ENCODE assay signal across 25 cellular contexts in the genomic region with DNA sequence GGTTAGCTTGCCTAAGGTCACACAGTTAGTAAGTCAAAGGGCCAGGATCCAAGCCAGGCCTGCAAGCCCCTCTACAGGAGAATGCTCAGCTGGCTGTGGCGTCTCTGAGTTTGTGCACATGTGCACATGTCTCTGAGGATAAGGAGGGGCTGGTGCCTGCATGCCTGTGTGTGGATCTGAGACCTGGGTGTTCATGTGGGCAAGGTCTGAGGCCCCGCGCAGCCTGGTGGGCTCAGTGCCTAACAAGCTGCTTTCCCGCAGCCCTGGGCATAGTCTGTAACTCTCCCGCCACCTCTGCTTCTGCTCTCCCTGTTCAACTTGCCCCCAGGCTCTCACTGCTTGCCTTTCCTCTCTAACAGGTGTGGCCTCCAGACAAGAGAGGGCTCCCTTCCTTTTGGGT. TPM values are rescaled to one million over a fixed set of nuclear protein-coding genes. Genes with fewer than 3 reads are reported as not detected.
DNase-seq lines count a peak whose midpoint lies in the region; ATAC-seq, FAIRE-seq and TF ChIP-seq lines count a peak whose summit lies in the region.
"Had no signal": no experiment of that assay in that cellular context is flagged by ENCODE, and none has a peak within 500 bp of the region (broad histone marks: within the 10 kb centered on the region; RNA-seq: fewer than 3 reads in every experiment).

No MANE protein-coding gene starts in this region.

- H2BK120ac ChIP-seq in IMR-90 (ENCODE audit: low read depth, low read length) = no peak overlapping the region

- peak; percentile 17 for FAIRE-seq in urothelium cell line (lab: Jason Lieb, UNC)
- FAIRE-seq: A204.1, G401.6, GM12891, GM19239 had no signal

- no peak overlapping the region for H2BK5ac ChIP-seq in IMR-90 (ENCODE audit: low read depth, low read length, poor library complexity, severe bottlenecking)

- H3K18ac ChIP-seq in IMR-90 (ENCODE audit: low read depth, low read length) = no peak overlapping the region

- intact Hi-C loops in IMR-90 (cut with micrococcal nuclease) = no loop called here

- H4K8ac ChIP-seq in IMR-90 (ENCODE audit: low read depth in 2 of 2, low read length in 2 of 2) = no peak overlapping the region

- DNase-seq in IMR-90 = no peak
- DNase-seq in osteoblast (ENCODE audit: insufficient read length, low spot score, missing footprints) = peak; percentile 66
- no peak for DNase-seq in urothelium cell line (ENCODE audit: low spot score)
- no peak for DNase-seq in Peyer's patch
- no peak for DNase-seq in SW 1271 (lab: John Stamatoyannopoulos, UW)
- DNase-seq in DMS 273 treated with DMSO at 0.1 percent for 48 hours (lab: John Stamatoyannopoulos, UW) = no peak
- DNase-seq: 8988T; ACHN; BE2C; C1 segment of cervical spinal cord; CD4-positive, alpha-beta memory T cell; CD4-positive, CD25-positive, alpha-beta regulatory T cell; CD8-positive, alpha-beta memory T cell; COR-L47; DMS79 treated with DMSO at 0.1 percent for 48 hours; GF-D8 had no signal

- no peaks in the 10 kb centered on the region; the same call in 1 of the 2 replicates for H4K20me1 ChIP-seq in IMR-90 (ENCODE audit: insufficient read depth, low read length)
- H4K20me1 ChIP-seq in osteoblast (ENCODE audit: insufficient read depth, low read length) = no peaks in the 10 kb centered on the region
- H4K20me1 ChIP-seq: BLaER1 had no signal

- H3K36me3 ChIP-seq in HEK293 (ENCODE audit: control insufficient read depth in 2 of 2, insufficient read depth in 1 of 2, low read length in 2 of 2) = no peaks in the 10 kb centered on the region
- H3K36me3 ChIP-seq in IMR-90 (ENCODE audit: control insufficient read depth, insufficient read depth, low read length) = no peaks in the 10 kb centered on the region
- no peaks in the 10 kb centered on the region for H3K36me3 ChIP-seq in osteoblast (ENCODE audit: insufficient read depth, low read length)
- H3K36me3 ChIP-seq in Peyer's patch = no peaks in the 10 kb centered on the region
- H3K36me3 ChIP-seq: BE2C, BLaER1 had no signal

- H3K4me2 ChIP-seq in IMR-90 (ENCODE audit: low read depth, low read length) (no peak overlapping the region), osteoblast (ENCODE audit: insufficient read depth, low read length) (no peak overlapping the region)
- H3K4me2 ChIP-seq: BLaER1 had no signal

- dilution Hi-C loops in IMR-90 (cut with HindIII; ENCODE audit: low sequenced_read_pairs, unreplicated experiment) = no loop called here

- no peak overlapping the region for H3K4ac ChIP-seq in IMR-90 (ENCODE audit: low read depth, low read length)

- POLR2A ChIA-PET in HEK293 (lab: Yijun Ruan, JAX) (no interaction called here), IMR-90 (lab: Charles Lee; ENCODE audit: unreplicated experiment) (no interaction called here)

- no peak for ATAC-seq in IMR-90 (ENCODE audit: low read depth)

- peak overlapping the region; percentile 48 for H2AFZ ChIP-seq in IMR-90 (replicated peaks; ENCODE audit: low read length, poor library complexity)
- H2AFZ ChIP-seq in osteoblast (ENCODE audit: low read length) = no peak overlapping the region

- H4K5ac ChIP-seq in IMR-90 (ENCODE audit: low read depth, low read length) = no peak overlapping the region

- WGBS in IMR-90 (ENCODE audit: extremely low coverage in 2 of 2, insufficient read length in 1 of 2), 2 experiments = 60% methylated on average over 1 of the region's 5 CpGs; no CpG with 5 or more reads in 1 of the 2 experiments

- no peak for TF ChIP-seq RAD21 in IMR-90 (IDR thresholded peaks at IDR 0.05; ENCODE audit: low read length)

- H3K56ac ChIP-seq in IMR-90 (ENCODE audit: extremely low read depth, insufficient read depth, low read length) = no peak overlapping the region

- in situ Hi-C loops in IMR-90 (cut with MboI; ENCODE audit: low sequenced_read_pairs) = no loop called here

- H3K4me1 ChIP-seq in HEK293 (ENCODE audit: control insufficient read depth, insufficient read depth, low read length) (no peaks in the 10 kb centered on the region; the same call in 1 of the 2 replicates), IMR-90 (ENCODE audit: control insufficient read depth, insufficient read depth, low read length) (peaks cover 2% of the 10 kb centered on the region; the same call in 1 of the 2 replicates), osteoblast (ENCODE audit: insufficient read depth, low read length) (no peaks in the 10 kb centered on the region), Peyer's patch (peaks cover 0 to 7% (median 0%) of the 10 kb centered on the region in 4 donors)
- H3K4me1 ChIP-seq: BE2C had no signal

- H3K23ac ChIP-seq in IMR-90 (ENCODE audit: low read depth, low read length) = no peak overlapping the region

- H3K9me3 ChIP-seq in HEK293 (ENCODE audit: control insufficient read depth, insufficient read depth, low read depth, low read length) (no peaks in the 10 kb centered on the region), IMR-90 (ENCODE audit: control insufficient read depth, insufficient read depth, low read length) (no peaks in the 10 kb centered on the region), osteoblast (ENCODE audit: low read depth, low read length) (no peaks in the 10 kb centered on the region), Peyer's patch (no peaks in the 10 kb centered on the region)
- H3K9me3 ChIP-seq: BE2C, BLaER1 had no signal

- no peak overlapping the region for H2BK15ac ChIP-seq in IMR-90 (ENCODE audit: low read depth, low read length)

- no peak overlapping the region for H2AK5ac ChIP-seq in IMR-90 (ENCODE audit: low read depth, low read length)

- no peaks in the 10 kb centered on the region for H3K79me2 ChIP-seq in osteoblast (ENCODE audit: insufficient read depth, low read length)

- no peak overlapping the region for H3K27ac ChIP-seq in HEK293 (ENCODE audit: extremely low read depth, low read depth, low read length)
- no peak overlapping the region for H3K27ac ChIP-seq in IMR-90 (ENCODE audit: insufficient read depth, low read length)
- H3K27ac ChIP-seq in osteoblast (ENCODE audit: low read depth, low read length) = no peak overlapping the region
- no peak overlapping the region for H3K27ac ChIP-seq in Peyer's patch
- H3K27ac ChIP-seq: BLaER1 had no signal

- TF ChIP-seq CTCF in HEK293 (tag by site-specific recombination; IDR thresholded peaks at IDR 0.05) = no peak
- TF ChIP-seq CTCF in IMR-90 (conservative IDR thresholded peaks at IDR 0.05; ENCODE audit: low read depth, low read length) = no peak
- no peak for TF ChIP-seq CTCF in osteoblast (IDR thresholded peaks at IDR 0.05; ENCODE audit: extremely low read depth, low read depth, low read length)
- no peak for TF ChIP-seq CTCF in Peyer's patch (IDR thresholded peaks at IDR 0.05)

- H3K9ac ChIP-seq in IMR-90 (ENCODE audit: low read depth, low read length) = no peak overlapping the region
- H3K9ac ChIP-seq: BLaER1 had no signal

- BruUV-seq in IMR-90 (replicated peaks; lab: Mats Ljungman, UMichigan) = no TSS peak

- H2AK9ac ChIP-seq in IMR-90 (replicated peaks; ENCODE audit: low read depth, low read length, poor library complexity) = no peak overlapping the region

- H2BK20ac ChIP-seq in IMR-90 (ENCODE audit: low read depth, low read length) = no peak overlapping the region

- H3K27me3 ChIP-seq in IMR-90 (ENCODE audit: control insufficient read depth, insufficient read depth, low read length) = peaks cover 65% of the 10 kb centered on the region
- peaks cover 34% of the 10 kb centered on the region for H3K27me3 ChIP-seq in osteoblast (ENCODE audit: insufficient read depth, low read length)
- H3K27me3 ChIP-seq in Peyer's patch = no peaks in the 10 kb centered on the region
- H3K27me3 ChIP-seq: BE2C had no signal

- TF ChIP-seq POLR2A in IMR-90 (IDR thresholded peaks at IDR 0.05; ENCODE audit: low read depth, low read length) = no peak
- TF ChIP-seq POLR2A in Peyer's patch (IDR thresholded peaks at IDR 0.05) = no peak

- H4K91ac ChIP-seq in IMR-90 (ENCODE audit: insufficient read depth, low read depth, low read length) = no peak overlapping the region

- H3K4me3 ChIP-seq in HEK293 (ENCODE audit: low read depth, low read length) (no peak overlapping the region), IMR-90 (ENCODE audit: insufficient read depth, low read depth, low read length) (no peak overlapping the region), osteoblast (ENCODE audit: insufficient read depth, low read length) (no peak overlapping the region), Peyer's patch (no peak overlapping the region)
- H3K4me3 ChIP-seq: BLaER1 had no signal

- H3K14ac ChIP-seq in IMR-90 (replicated peaks; ENCODE audit: low read depth, low read length) = no peak overlapping the region

- no peaks in the 10 kb centered on the region for H3K9me1 ChIP-seq in IMR-90 (ENCODE audit: insufficient read depth, low read length)

- H3K79me1 ChIP-seq in IMR-90 (ENCODE audit: low read depth in 1 of 2, low read length in 2 of 2) = no peaks in the 10 kb centered on the region

- CTCF ChIA-PET in HEK293 (lab: Yijun Ruan, JAX) = interaction anchor here (0.6 to 2.5 kb wide), 5 partner anchors 10 to 159 kb away, joined by 3 to 20 read pairs (median 3); no protein-coding TSS in a partner anchor
- CTCF ChIA-PET in IMR-90 (lab: Yijun Ruan, JAX) = no interaction called here

TF ChIP-seq in HEK293, 187 proteins besides CTCF, POLR2A, EP300 and RAD21:
- TF ChIP-seq ZNF423 (tag by site-specific recombination; IDR thresholded peaks at IDR 0.05) (0 out of 2 replicates have a peak, but pooled peaks have one; percentile 3), ZNF792 (tag by site-specific recombination; IDR thresholded peaks at IDR 0.05) (no peak)
TF ChIP-seq in HEK293: peak in this region for 1.

TF ChIP-seq in IMR-90, 13 proteins besides CTCF, POLR2A, EP300 and RAD21 (continues in another document):
- TF ChIP-seq CHD1 (IDR thresholded peaks at IDR 0.05; ENCODE audit: low read depth, low read length) (no peak), MXI1 (IDR thresholded peaks at IDR 0.05; ENCODE audit: borderline replicate concordance, low read depth, low read length) (no peak), RFX5 (IDR thresholded peaks at IDR 0.05; ENCODE audit: low read depth, low read length) (no peak)

RNA-seq across cellular contexts. Expression of gene SLC6A12, which starts 4.3 kb away (rescaled TPM):
- total RNA-seq in IMR-90 (2012; rRNA removed) (not detected in 2 replicates), osteoblast (not detected in 2 replicates), Peyer's patch (1 to 10 TPM in 2 of 4 donors, not detected in 2; 1.7 to 7.9 TPM)
- not detected in 2 replicates for polyA plus RNA-seq in IMR-90 (2012; rRNA removed)
- polyA plus RNA-seq in IMR-90 (2012; cell fraction: cytosol; rRNA removed) = 0.01 TPM in 1 of 2 replicates, not detected in the other
- 0.10 TPM in 1 of 2 replicates, not detected in the other for polyA plus RNA-seq in IMR-90 (2012; cell fraction: nucleus; rRNA removed; ENCODE audit: low replicate concordance)
- total RNA-seq: A673; CD4-positive, CD25-positive, alpha-beta regulatory T cell had no signal
- polyA plus RNA-seq: CD4-positive, alpha-beta memory T cell; CD4-positive, CD25-positive, alpha-beta regulatory T cell; CD8-positive, alpha-beta memory T cell had no signal

RNA-seq across cellular contexts. Expression of gene SLC6A13, which starts 44.4 kb away (rescaled TPM):
- total RNA-seq in IMR-90 (2012; rRNA removed) (under 0.01 and 0.28 TPM in 2 replicates), osteoblast (not detected in 2 replicates), Peyer's patch (1 to 10 TPM in 2 of 4 donors, under 1 TPM in 1, not detected in 1; 0.80 to 4.9 (median 1.7) TPM)
- 0.10 TPM in 1 of 2 replicates, not detected in the other for polyA plus RNA-seq in IMR-90 (2012; rRNA removed)
- 0.05 TPM in 1 of 2 replicates, not detected in the other for polyA plus RNA-seq in IMR-90 (2012; cell fraction: cytosol; rRNA removed)
- polyA plus RNA-seq in IMR-90 (2012; cell fraction: nucleus; rRNA removed; ENCODE audit: low replicate concordance) = 0.45 and 1.1 TPM in 2 replicates
- total RNA-seq: A673 had no signal
- polyA plus RNA-seq: AG04450; CD14-positive monocyte; CD4-positive, CD25-positive, alpha-beta regulatory T cell; CD8-positive, alpha-beta memory T cell had no signal
